In the genomic region with DNA sequence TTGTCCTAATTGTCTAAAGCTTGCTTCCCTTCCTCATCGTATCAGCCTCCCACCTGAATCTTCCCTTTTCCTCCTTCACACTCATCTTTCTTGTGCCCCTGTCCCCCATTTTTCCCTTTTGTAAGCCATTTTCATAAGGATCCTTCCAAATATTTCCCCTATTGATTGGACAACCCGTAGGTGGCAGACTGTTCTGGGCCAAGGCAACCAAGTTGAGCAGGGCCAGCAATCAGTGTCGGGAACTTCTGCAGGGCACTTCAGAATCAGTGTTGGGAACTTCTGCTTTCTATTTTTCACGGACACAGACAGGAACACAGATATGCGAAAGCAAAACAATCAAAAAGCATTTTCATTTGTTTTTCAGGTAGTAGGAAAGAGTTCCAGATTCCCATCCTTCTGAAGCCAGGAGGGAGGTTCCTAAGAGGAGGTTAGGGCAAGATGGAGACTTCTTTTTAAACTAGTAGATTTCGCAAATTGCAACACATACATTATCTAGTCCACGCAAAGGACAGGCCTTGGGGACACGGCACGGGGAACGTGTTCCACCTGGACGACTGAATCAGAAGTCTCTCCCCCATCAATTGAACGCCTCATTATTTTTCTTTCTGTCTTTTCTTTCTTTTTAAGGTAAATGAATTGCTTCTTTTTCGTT, we compare ENCODE assay signal across 8 cellular contexts. TPM values are rescaled to one million over a fixed set of nuclear protein-coding genes. Genes with fewer than 3 reads are reported as not detected.
A peak's percentile ranks its signal among the peaks of the same experiment; 100 is the strongest.
DNase-seq lines count a peak whose midpoint lies in the region; ATAC-seq and TF ChIP-seq lines count a peak whose summit lies in the region.

No MANE protein-coding gene starts in this region.

- peak overlapping the region; percentile 88 to 99 (median 94) for H3K4me3 ChIP-seq in BLaER1 treated with 17β-estradiol and CSF1 and Interleukin-3, amounts not matched to agents 10 nM and 100 nM
- H3K4me3 ChIP-seq in cardiac fibroblast (replicated peaks in 1 of 2; ENCODE audit: low read depth in 2 of 2, low read length in 2 of 2) (peak overlapping the region; percentile 35 to 82), spleen (peak overlapping the region; percentile 75 to 98 (median 88))

- peaks cover 0 to 9% (median 0%) of the 10 kb centered on the region in 11 experiments; a peak in 2 of 22 replicates for H3K36me3 ChIP-seq in BLaER1 treated with 17β-estradiol and CSF1 and Interleukin-3, amounts not matched to agents 10 nM and 100 nM
- H3K36me3 ChIP-seq in spleen = no peaks in the 10 kb centered on the region

- 10 to 19% (median 14%) methylated on average over 13 of the region's 13 CpGs for WGBS in spleen, 5 donors

- peaks cover 8 to 31% (median 22%) of the 10 kb centered on the region in 11 experiments; a peak in 15 of 22 replicates for H4K20me1 ChIP-seq in BLaER1 treated with 17β-estradiol and CSF1 and Interleukin-3, amounts not matched to agents 10 nM and 100 nM

- TF ChIP-seq CTCF in cardiac fibroblast (IDR thresholded peaks at IDR 0.05; ENCODE audit: low read depth, low read length) (peak; percentile 61), spleen (IDR thresholded peaks at IDR 0.05 in 8 of 11, conservative IDR thresholded peaks at IDR 0.05 in 3 of 11) (peak in 2 of 11 experiments; percentile 23 to 35)

- ATAC-seq in GM19328 (IDR thresholded peaks at IDR 0.05; ENCODE audit: unreplicated experiment) = peak; percentile 0

- H3K9ac ChIP-seq in BLaER1 treated with 17β-estradiol and CSF1 and Interleukin-3, amounts not matched to agents 10 nM and 100 nM = peak overlapping the region; percentile 83 to 91 (median 86)

- H3K27me3 ChIP-seq in BLaER1 treated with 17β-estradiol and CSF1 and Interleukin-3, amounts not matched to agents 10 nM and 100 nM = peaks cover 0 to 11% (median 0%) of the 10 kb centered on the region in 11 experiments; a peak in 2 of 22 replicates
- no peaks in the 10 kb centered on the region for H3K27me3 ChIP-seq in spleen (replicated peaks in 1 of 7)

- TF ChIP-seq POLR2A in spleen (IDR thresholded peaks at IDR 0.05) = no peak

- no peaks in the 10 kb centered on the region for H3K9me3 ChIP-seq in BLaER1 treated with 17β-estradiol and CSF1 and Interleukin-3, amounts not matched to agents 10 nM and 100 nM (replicated peaks in 1 of 11)
- no peaks in the 10 kb centered on the region for H3K9me3 ChIP-seq in spleen

- peak; percentile 83 for DNase-seq in OCI-M1 (lab: John Stamatoyannopoulos, UW)
- peak; percentile 72 to 73 for DNase-seq in cardiac fibroblast (ENCODE audit: low read depth in 2 of 2)
- DNase-seq in islet precursor cell = peak; percentile 63
- DNase-seq in spleen = no peak
- no peak for DNase-seq in posterior vena cava (ENCODE audit: low spot score)
- DNase-seq in NCI-H187 treated with DMSO at 0.1 percent for 48 hours (lab: John Stamatoyannopoulos, UW) = no peak

- peak overlapping the region; percentile 39 to 84 (median 82); a peak in 21 of 22 replicates for H3K27ac ChIP-seq in BLaER1 treated with 17β-estradiol and CSF1 and Interleukin-3, amounts not matched to agents 10 nM and 100 nM
- H3K27ac ChIP-seq in spleen = peak overlapping the region; percentile 50 to 90 (median 86)

- peak overlapping the region; percentile 85 to 95 (median 92) for H3K4me2 ChIP-seq in BLaER1 treated with 17β-estradiol and CSF1 and Interleukin-3, amounts not matched to agents 10 nM and 100 nM

- intact Hi-C loops in spleen (cut with DNase I; ENCODE audit: low total_unique reads) = loop anchor here (5.0 kb wide), 1 partner anchor 81 kb away; no protein-coding TSS in a partner anchor
- intact Hi-C loops in posterior vena cava (cut with DNase I) = loop anchor here (5.0 kb wide), 1 partner anchor 76 kb away; no protein-coding TSS in a partner anchor

- peaks cover 47 to 75% (median 57%) of the 10 kb centered on the region in 10 experiments for H3K4me1 ChIP-seq in BLaER1 treated with 17β-estradiol and CSF1 and Interleukin-3, amounts not matched to agents 10 nM and 100 nM
- H3K4me1 ChIP-seq in spleen = peaks cover 10 to 76% (median 49%) of the 10 kb centered on the region in 6 donors

RNA-seq across cellular contexts. Expression of a gene that starts 0.7 kb away (rescaled TPM):
- total RNA-seq in spleen = 10 to 100 TPM; 43.0 to 65.8 (median 59.8) TPM
- 10 to 100 TPM; 12.0 to 20.4 (median 17.5) TPM for polyA plus RNA-seq in spleen
- total RNA-seq in posterior vena cava = 100 to 1,000 TPM; 120 to 146 TPM

Comparison
In these comparisons a context has a peak if more than half of its experiments do, and no peak if none do; other contexts are left out.
1. DNase-seq: peak in OCI-M1 (single experiment), cardiac fibroblast (2 of 2) and islet precursor cell (single experiment); none in spleen (single experiment), posterior vena cava (single experiment) and NCI-H187 treated with DMSO at 0.1 percent for 48 hours (single experiment).
2. Peak in every context shown above with its lines, with median percentiles within 50 percentile points of each other: H3K4me3 ChIP-seq.